ENCODE assay signal across 10 cellular contexts in genomic region chr20:36540551-36541211, GRCh38. TPM values are rescaled to one million over a fixed set of nuclear protein-coding genes. Genes with fewer than 3 reads are reported as not detected.
DNase-seq lines count a peak whose midpoint lies in the region; ATAC-seq and TF ChIP-seq lines count a peak whose summit lies in the region.
"Had no signal": no experiment of that assay in that cellular context is flagged by ENCODE, and none has a peak within 500 bp of the region (broad histone marks: within the 10 kb centered on the region; RNA-seq: fewer than 3 reads in every experiment).

No MANE protein-coding gene starts in this region.

- ATAC-seq in stimulated activated naive CD8-positive, alpha-beta T cell treated with anti-CD3 and anti-CD28 coated beads, Interleukin-15, amount 100 ng/mL, for 72 hours: peak; percentile 43
- ATAC-seq in stimulated activated naive CD8-positive, alpha-beta T cell treated with anti-CD3 and anti-CD28 coated beads, Interleukin-15, Interleukin-2, amounts not matched to agents 100 U/mL and 50 U/mL, for 24 hours: no peak
- ATAC-seq in aorta (ENCODE audit: low FRiP score): peak; percentile 3
- no peak for ATAC-seq in mucosa of descending colon

- peak overlapping the region in 1 of 2 donors; percentile 76 for H3K27ac Mint-ChIP-seq in stimulated activated naive CD8-positive, alpha-beta T cell treated with anti-CD3 and anti-CD28 coated beads, Interleukin-15, amount 100 ng/mL, for 72 hours
- H3K27ac Mint-ChIP-seq in glutamatergic neuron (ENCODE audit: unreplicated experiment) (no peak overlapping the region), neural progenitor cell (peak overlapping the region; percentile 81)

- no peaks in the 10 kb centered on the region for H3K9me3 Mint-ChIP-seq in stimulated activated naive CD8-positive, alpha-beta T cell treated with anti-CD3 and anti-CD28 coated beads, Interleukin-15, amount 100 ng/mL, for 72 hours
- peaks cover 6% of the 10 kb centered on the region for H3K9me3 Mint-ChIP-seq in glutamatergic neuron (ENCODE audit: unreplicated experiment)
- no peaks in the 10 kb centered on the region for H3K9me3 Mint-ChIP-seq in neural progenitor cell

- no peak overlapping the region for H3K9ac ChIP-seq in neural progenitor cell

- H3K27me3 Mint-ChIP-seq in stimulated activated naive CD8-positive, alpha-beta T cell treated with anti-CD3 and anti-CD28 coated beads, Interleukin-15, amount 100 ng/mL, for 72 hours: no peaks in the 10 kb centered on the region
- H3K27me3 Mint-ChIP-seq in glutamatergic neuron (ENCODE audit: unreplicated experiment) (peaks cover 3% of the 10 kb centered on the region), neural progenitor cell (ENCODE audit: insufficient read depth, low read depth) (peaks cover 5% of the 10 kb centered on the region)

- H3K27ac ChIP-seq in neural progenitor cell (no peak overlapping the region), aorta (ENCODE audit: low read depth in 1 of 2, low read length in 2 of 2) (peak overlapping the region; percentile 95 to 98)

- peaks cover 14% of the 10 kb centered on the region for H3K4me1 Mint-ChIP-seq in stimulated activated naive CD8-positive, alpha-beta T cell treated with anti-CD3 and anti-CD28 coated beads, Interleukin-15, amount 100 ng/mL, for 72 hours
- H3K4me1 Mint-ChIP-seq in glutamatergic neuron (ENCODE audit: low read depth, unreplicated experiment): no peaks in the 10 kb centered on the region
- peaks cover 28% of the 10 kb centered on the region for H3K4me1 Mint-ChIP-seq in neural progenitor cell

- peak overlapping the region; percentile 81 for H2AFZ ChIP-seq in neural progenitor cell (replicated peaks)

- H3K4me2 ChIP-seq in neural progenitor cell: peak overlapping the region; percentile 88

- H3K36me3 Mint-ChIP-seq in glutamatergic neuron (ENCODE audit: unreplicated experiment) (no peaks in the 10 kb centered on the region), neural progenitor cell (no peaks in the 10 kb centered on the region)

- peaks cover 3% of the 10 kb centered on the region for H3F3A ChIP-seq in neural progenitor cell (ENCODE audit: low read depth)

- no peak overlapping the region for H3K4me3 Mint-ChIP-seq in stimulated activated naive CD8-positive, alpha-beta T cell treated with anti-CD3 and anti-CD28 coated beads, Interleukin-15, amount 100 ng/mL, for 72 hours
- H3K4me3 Mint-ChIP-seq in glutamatergic neuron (ENCODE audit: unreplicated experiment): peak overlapping the region; percentile 12
- H3K4me3 Mint-ChIP-seq in neural progenitor cell: peak overlapping the region; percentile 70

- intact Hi-C loops in aorta (cut with DNase I) (loop anchor here (2.0 to 5.0 kb wide), 2 partner anchors 38 to 78 kb away; no protein-coding TSS in a partner anchor), mucosa of descending colon (cut with DNase I, micrococcal nuclease) (loop anchor here in 1 of 2 donors (10.0 kb wide), 1 partner anchor 76 kb away; no protein-coding TSS in a partner anchor)

- H3K4me3 ChIP-seq in neural progenitor cell (peak overlapping the region; percentile 65), aorta (ENCODE audit: low read length in 2 of 2) (peak overlapping the region; percentile 29 to 39), mucosa of descending colon (no peak overlapping the region)

- H3K79me2 ChIP-seq in neural progenitor cell (ENCODE audit: low read depth): peaks cover 15% of the 10 kb centered on the region

- H3K9me3 ChIP-seq in neural progenitor cell (ENCODE audit: low read depth) (no peaks in the 10 kb centered on the region), aorta (ENCODE audit: control insufficient read depth, low read length) (no peaks in the 10 kb centered on the region), mucosa of descending colon (no peaks in the 10 kb centered on the region)

- DNase-seq in stimulated activated naive CD8-positive, alpha-beta T cell treated with anti-CD3 and anti-CD28 coated beads, Interleukin-15, amount 100 ng/mL, for 72 hours: no peak
- DNase-seq in stimulated activated naive CD8-positive, alpha-beta T cell treated with anti-CD3 and anti-CD28 coated beads, Interleukin-15, Interleukin-2, amounts not matched to agents 100 U/mL and 50 U/mL, for 24 hours: no peak
- no peak for DNase-seq in glutamatergic neuron
- DNase-seq in neural progenitor cell (ENCODE audit: low spot score): peak; percentile 24
- DNase-seq in aorta: peak in 1 of 2 donors; percentile 82
- DNase-seq in mucosa of descending colon: no peak
- DNase-seq in NCI-H146 treated with DMSO at 0.1 percent for 48 hours (lab: John Stamatoyannopoulos, UW; ENCODE audit: unreplicated experiment): no peak
- no peak for DNase-seq in activated CD4-positive, CD25-positive, alpha-beta regulatory T cell treated with anti-CD3 and anti-CD28 coated beads, Interleukin-2, amount 50 U/mL, for 72 hours
- DNase-seq: NCI-H2029 had no signal

- H3K4me1 ChIP-seq in neural progenitor cell: peaks cover 26% of the 10 kb centered on the region
- H3K4me1 ChIP-seq in aorta (ENCODE audit: control insufficient read depth in 1 of 2, insufficient read depth in 2 of 2, low read length in 2 of 2): peaks cover 0 to 4% of the 10 kb centered on the region in 2 donors
- H3K4me1 ChIP-seq in mucosa of descending colon (ENCODE audit: low read depth): no peaks in the 10 kb centered on the region

- no peak for TF ChIP-seq CTCF in glutamatergic neuron (IDR thresholded peaks at IDR 0.05; ENCODE audit: partially characterized antibody, unreplicated experiment)
- TF ChIP-seq CTCF in neural progenitor cell (IDR thresholded peaks at IDR 0.05): no peak
- no peak for TF ChIP-seq CTCF in mucosa of descending colon (IDR thresholded peaks at IDR 0.05)

- 2 to 4% methylated on average over 40 to 41 of the region's 41 CpGs for WGBS in aorta, 2 donors

- no peaks in the 10 kb centered on the region for H3K36me3 ChIP-seq in neural progenitor cell
- H3K36me3 ChIP-seq in aorta (ENCODE audit: control insufficient read depth in 1 of 2, insufficient read depth in 2 of 2, low read length in 1 of 2): peaks cover 0 to 1% of the 10 kb centered on the region in 2 donors
- no peaks in the 10 kb centered on the region for H3K36me3 ChIP-seq in mucosa of descending colon (ENCODE audit: low read depth)

- H3K27me3 ChIP-seq in neural progenitor cell: no peaks in the 10 kb centered on the region
- no peaks in the 10 kb centered on the region for H3K27me3 ChIP-seq in aorta (ENCODE audit: control insufficient read depth in 1 of 2, insufficient read depth in 2 of 2, low read length in 1 of 2)

- H4K20me1 ChIP-seq in neural progenitor cell (ENCODE audit: low read depth): peaks cover 26% of the 10 kb centered on the region

RNA-seq across cellular contexts. Expression of gene MYL9, which starts 0.6 kb away (rescaled TPM):
- total RNA-seq in glutamatergic neuron (ENCODE audit: unreplicated experiment): 2.0 TPM
- 12.4 and 22.9 TPM in 2 replicates for total RNA-seq in neural progenitor cell (ENCODE audit: low replicate concordance)
- 1,000 to 10,000 TPM; 2,086 to 3,222 TPM for total RNA-seq in aorta
- polyA plus RNA-seq in aorta: 1,000 to 10,000 TPM; 1,693 to 2,621 TPM
- total RNA-seq in mucosa of descending colon: 1,000 to 10,000 TPM in 1 of 3 donors, 100 to 1,000 TPM in 1, 10 to 100 TPM in 1; 74.3 to 3,203 (median 259) TPM
- total RNA-seq: A673 had no signal

RNA-seq across cellular contexts. Expression of gene TGIF2, which starts 32.7 kb away (rescaled TPM):
- total RNA-seq in glutamatergic neuron (ENCODE audit: unreplicated experiment) (10.1 TPM), neural progenitor cell (ENCODE audit: low replicate concordance) (67.1 and 76.5 TPM in 2 replicates), aorta (10 to 100 TPM; 11.8 to 12.8 TPM), mucosa of descending colon (10 to 100 TPM in 1 of 3 donors, 1 to 10 TPM in 2; 4.2 to 13.3 (median 6.5) TPM)
- polyA plus RNA-seq in aorta: 1 to 10 TPM; 3.6 to 5.3 TPM

Comparison
In these comparisons a context has a peak if more than half of its experiments do, and no peak if none do; other contexts are left out.
1. ATAC-seq: peak in stimulated activated naive CD8-positive, alpha-beta T cell treated with anti-CD3 and anti-CD28 coated beads, Interleukin-15, amount 100 ng/mL, for 72 hours (single experiment) and aorta (single experiment); none in stimulated activated naive CD8-positive, alpha-beta T cell treated with anti-CD3 and anti-CD28 coated beads, Interleukin-15, Interleukin-2, amounts not matched to agents 100 U/mL and 50 U/mL, for 24 hours (single experiment) and mucosa of descending colon (single experiment).
2. H3K4me3 Mint-ChIP-seq: peak in glutamatergic neuron (single experiment) and neural progenitor cell (single experiment); none in stimulated activated naive CD8-positive, alpha-beta T cell treated with anti-CD3 and anti-CD28 coated beads, Interleukin-15, amount 100 ng/mL, for 72 hours (0 of 2).